In genomic region chr11:1674194-1674878, GRCh38 we compare ENCODE assay signal across 20 cellular contexts. TPM values are rescaled to one million over a fixed set of nuclear protein-coding genes. Genes with fewer than 3 reads are reported as not detected.
"Had no signal": no experiment of that assay in that cellular context is flagged by ENCODE, and none has a peak within 500 bp of the region (broad histone marks: within the 10 kb centered on the region; RNA-seq: fewer than 3 reads in every experiment).

No MANE protein-coding gene starts in this region.

- H3K9me3 Mint-ChIP-seq: brain; central memory CD8-positive, alpha-beta T cell; naive B cell; stimulated activated naive CD8-positive, alpha-beta T cell treated with anti-CD3 and anti-CD28 coated beads, Interleukin-15, amount 100 ng/mL, for 72 hours had no signal

- H3K4me1 Mint-ChIP-seq: central memory CD8-positive, alpha-beta T cell; naive B cell had no signal

- H3K27ac ChIP-seq: esophagus muscularis mucosa, thoracic aorta, uterus had no signal

- H3K27ac Mint-ChIP-seq: activated naive CD8-positive, alpha-beta T cell; brain; naive B cell; stimulated activated naive CD8-positive, alpha-beta T cell treated with anti-CD3 and anti-CD28 coated beads, Interleukin-15, amount 100 ng/mL, for 72 hours had no signal

- ATAC-seq: activated CD4-positive, CD25-positive, alpha-beta regulatory T cell treated with anti-CD3 and anti-CD28 coated beads, Interleukin-2, amount 50 U/mL, for 24 hours; left ventricle myocardium superior; stimulated activated naive CD8-positive, alpha-beta T cell treated with anti-CD3 and anti-CD28 coated beads, Interleukin-15, amount 100 ng/mL, for 72 hours had no signal

- H3K9me3 ChIP-seq: esophagus muscularis mucosa, thoracic aorta, uterus had no signal

- H3K4me1 ChIP-seq: uterus had no signal

- H3K36me3 Mint-ChIP-seq: activated naive CD8-positive, alpha-beta T cell; brain; naive B cell had no signal

- DNase-seq: activated CD4-positive, alpha-beta T cell treated with anti-CD3 and anti-CD28 coated beads, Interleukin-2, amount 50 U/mL, for 48 hours; activated gamma-delta T cell; activated T-cell treated with anti-CD3 and anti-CD28 coated beads, Interleukin-2, amount 50 U/mL, for 48 hours; amygdala; left ventricle myocardium superior; naive B cell; occipital lobe; stimulated activated CD4-positive, alpha-beta T cell treated with anti-CD3 and anti-CD28 coated beads, Interleukin-4, amount 100 ng/mL, for 24 hours; stimulated activated naive CD8-positive, alpha-beta T cell treated with anti-CD3 and anti-CD28 coated beads, Interleukin-15, amount 100 ng/mL, for 72 hours had no signal

- H3K4me3 Mint-ChIP-seq: activated naive CD8-positive, alpha-beta T cell; brain; central memory CD8-positive, alpha-beta T cell; naive B cell; stimulated activated naive CD8-positive, alpha-beta T cell treated with anti-CD3 and anti-CD28 coated beads, Interleukin-15, amount 100 ng/mL, for 72 hours had no signal

- H3K4me3 ChIP-seq: esophagus muscularis mucosa, thoracic aorta, uterus had no signal

- H3K36me3 ChIP-seq: esophagus muscularis mucosa, thoracic aorta, uterus had no signal

RNA-seq across cellular contexts. Expression of gene KRTAP5-6, which starts 22.7 kb away (rescaled TPM):
- total RNA-seq: esophagus muscularis mucosa; fibroblast of villous mesenchyme; left ventricle myocardium superior; occipital lobe; pulmonary artery endothelial cell; T-helper 2 cell treated with Interferon-gamma antibody and Interleukin-4, amounts not matched to agents 100 ng/mL and 5 ng/mL, for 36 hours; thoracic aorta; uterus had no signal

RNA-seq across cellular contexts. Expression of gene KRTAP5-5, which starts 44.8 kb away (rescaled TPM):
- total RNA-seq: dermis microvascular lymphatic vessel endothelial cell; esophagus muscularis mucosa; fibroblast of villous mesenchyme; left ventricle myocardium superior; occipital lobe; pulmonary artery endothelial cell; T-helper 2 cell treated with Interferon-gamma antibody and Interleukin-4, amounts not matched to agents 100 ng/mL and 5 ng/mL, for 36 hours; thoracic aorta; uterus had no signal

RNA-seq across cellular contexts. Expression of gene KRTAP5-4, which starts 52.4 kb away (rescaled TPM):
- total RNA-seq: dermis microvascular lymphatic vessel endothelial cell; esophagus muscularis mucosa; fibroblast of villous mesenchyme; left ventricle myocardium superior; occipital lobe; pulmonary artery endothelial cell; T-helper 2 cell treated with Interferon-gamma antibody and Interleukin-4, amounts not matched to agents 100 ng/mL and 5 ng/mL, for 36 hours; thoracic aorta; uterus had no signal
